10 cellular contexts compared by ENCODE assay signal in the genomic region with DNA sequence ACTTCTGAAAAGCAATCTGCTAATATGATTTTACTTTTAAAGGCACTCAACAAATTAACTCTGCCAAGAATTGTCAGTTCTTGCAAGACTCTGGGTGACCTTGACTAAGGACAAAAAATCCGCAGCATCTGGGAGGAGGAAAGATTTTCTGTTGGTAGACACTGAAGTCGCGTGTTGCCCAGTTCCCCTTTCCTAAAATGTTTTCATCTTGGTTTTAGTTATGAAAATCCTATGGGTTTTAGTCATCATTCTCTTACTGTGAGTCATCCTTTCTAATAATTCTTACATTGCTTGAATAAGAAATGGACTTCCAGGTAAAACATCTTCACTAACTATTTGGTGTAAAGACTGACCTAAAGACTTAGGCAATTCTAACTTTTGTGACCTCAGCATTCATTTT.
DNase-seq lines count a peak whose midpoint lies in the region; ATAC-seq and TF ChIP-seq lines count a peak whose summit lies in the region.
"Had no signal": no experiment of that assay in that cellular context is flagged by ENCODE, and none has a peak within 500 bp of the region (broad histone marks: within the 10 kb centered on the region; RNA-seq: fewer than 3 reads in every experiment).

No MANE protein-coding gene starts in this region.

- no peaks in the 10 kb centered on the region for H3K36me3 Mint-ChIP-seq in activated naive CD4-positive, alpha-beta T cell treated with anti-CD3 and anti-CD28 coated beads, Interleukin-2, amount 10 ng/mL, durations not matched to agents 7 days and 5 days

- CTCF ChIA-PET in activated naive CD4-positive, alpha-beta T cell treated with anti-CD3 and anti-CD28 coated beads, Interleukin-2, amount 10 ng/mL, durations not matched to agents 7 days and 5 days (lab: Charles Lee) = interaction anchor here (1.2 to 5.2 kb wide), 3 partner anchors 114 to 178 kb away, joined by 3 to 42 read pairs (median 5); no protein-coding TSS in a partner anchor

- H3K4me3 Mint-ChIP-seq in activated naive CD4-positive, alpha-beta T cell treated with anti-CD3 and anti-CD28 coated beads, Interleukin-2, amount 10 ng/mL, durations not matched to agents 7 days and 5 days = no peak overlapping the region
- H3K4me3 Mint-ChIP-seq: activated CD4-positive, alpha-beta T cell treated with anti-CD3 and anti-CD28 coated beads, Interleukin-2, amount 10 ng/mL, durations not matched to agents 24 days and 14 days had no signal

- H3K4me3 ChIP-seq in GM12865 (ENCODE audit: low read depth, low read length) = no peak overlapping the region

- H3K4me1 Mint-ChIP-seq in activated naive CD4-positive, alpha-beta T cell treated with anti-CD3 and anti-CD28 coated beads, Interleukin-2, amount 10 ng/mL, durations not matched to agents 7 days and 5 days = peaks cover 22% of the 10 kb centered on the region

- no peaks in the 10 kb centered on the region for H3K9me3 Mint-ChIP-seq in activated naive CD4-positive, alpha-beta T cell treated with anti-CD3 and anti-CD28 coated beads, Interleukin-2, amount 10 ng/mL, durations not matched to agents 7 days and 5 days
- H3K9me3 Mint-ChIP-seq: activated CD4-positive, alpha-beta T cell treated with anti-CD3 and anti-CD28 coated beads, Interleukin-2, amount 10 ng/mL, durations not matched to agents 24 days and 14 days had no signal

- no peak for TF ChIP-seq CTCF in GM12865 (IDR thresholded peaks at IDR 0.05; ENCODE audit: insufficient read depth, low read depth, low read length, missing control alignments)

- no peak overlapping the region for H3K27ac Mint-ChIP-seq in activated naive CD4-positive, alpha-beta T cell treated with anti-CD3 and anti-CD28 coated beads, Interleukin-2, amount 10 ng/mL, durations not matched to agents 7 days and 5 days
- H3K27ac Mint-ChIP-seq: activated CD4-positive, alpha-beta T cell treated with anti-CD3 and anti-CD28 coated beads, Interleukin-2, amount 10 ng/mL, durations not matched to agents 24 days and 14 days had no signal

- DNase-seq in GM12865 (ENCODE audit: low read depth) (peak; percentile 66), RKO (ENCODE audit: low spot score) (peak; percentile 47), glomerular visceral epithelial cell (ENCODE audit: extremely low spot score) (peak; percentile 25)
- DNase-seq in activated naive CD4-positive, alpha-beta T cell treated with anti-CD3 and anti-CD28 coated beads, Interleukin-2, amount 10 ng/mL, durations not matched to agents 7 days and 5 days = no peak
- DNase-seq: activated CD4-positive, alpha-beta T cell treated with anti-CD3 and anti-CD28 coated beads, Interleukin-2, amount 10 ng/mL, durations not matched to agents 24 days and 14 days; DND-41 had no signal

- ATAC-seq in HG02884 (IDR thresholded peaks at IDR 0.05; ENCODE audit: unreplicated experiment) (peak; percentile 42), GM18517 (IDR thresholded peaks at IDR 0.05; ENCODE audit: unreplicated experiment) (no peak), GM21737 (IDR thresholded peaks at IDR 0.05; ENCODE audit: unreplicated experiment) (no peak), HG03139 (IDR thresholded peaks at IDR 0.05; ENCODE audit: unreplicated experiment) (no peak)

- H3K27me3 Mint-ChIP-seq in activated naive CD4-positive, alpha-beta T cell treated with anti-CD3 and anti-CD28 coated beads, Interleukin-2, amount 10 ng/mL, durations not matched to agents 7 days and 5 days = peaks cover 8% of the 10 kb centered on the region
- H3K27me3 Mint-ChIP-seq: activated CD4-positive, alpha-beta T cell treated with anti-CD3 and anti-CD28 coated beads, Interleukin-2, amount 10 ng/mL, durations not matched to agents 24 days and 14 days had no signal
